26 cellular contexts compared by ENCODE assay signal in genomic region chr1:151565500-151566189, GRCh38. TPM values are rescaled to one million over a fixed set of nuclear protein-coding genes. Genes with fewer than 3 reads are reported as not detected.
DNase-seq lines count a peak whose midpoint lies in the region; ATAC-seq and TF ChIP-seq lines count a peak whose summit lies in the region.
"Had no signal": no experiment of that assay in that cellular context is flagged by ENCODE, and none has a peak within 500 bp of the region (broad histone marks: within the 10 kb centered on the region; RNA-seq: fewer than 3 reads in every experiment).

No MANE protein-coding gene starts in this region.

- H3K36me3 ChIP-seq in adrenal gland (replicated peaks in 1 of 2) (no peaks in the 10 kb centered on the region), iPS-20b (ENCODE audit: insufficient read depth, low read depth, low read length) (peaks cover 43% of the 10 kb centered on the region)

- peaks cover 7 to 25% of the 10 kb centered on the region in 2 donors for H3K4me1 ChIP-seq in adrenal gland (replicated peaks in 1 of 2)
- peaks cover 6% of the 10 kb centered on the region; the same call in 1 of the 2 replicates for H3K4me1 ChIP-seq in iPS-20b (ENCODE audit: insufficient read depth, low read length)
- H3K4me1 ChIP-seq: ascending aorta had no signal

- intact Hi-C loops in adrenal gland (cut with DNase I) = no loop called here

- H3K27me3 Mint-ChIP-seq in type B pancreatic cell = no peaks in the 10 kb centered on the region
- no peaks in the 10 kb centered on the region for H3K27me3 Mint-ChIP-seq in activated naive CD8-positive, alpha-beta T cell treated with anti-CD3 and anti-CD28 coated beads for 36 hours
- H3K27me3 Mint-ChIP-seq: activated B cell treated with CpG ODN at 0.5 μM for 24 hours; central memory CD8-positive, alpha-beta T cell; naive thymus-derived CD8-positive, alpha-beta T cell had no signal

- peaks cover 23% of the 10 kb centered on the region for H3K36me3 Mint-ChIP-seq in type B pancreatic cell
- H3K36me3 Mint-ChIP-seq in activated naive CD8-positive, alpha-beta T cell treated with anti-CD3 and anti-CD28 coated beads for 36 hours = peaks cover 2% of the 10 kb centered on the region
- H3K36me3 Mint-ChIP-seq: activated naive CD4-positive, alpha-beta T cell treated with anti-CD3 and anti-CD28 coated beads, Interleukin-2, amount 50 U/mL, for 72 hours had no signal

- 25 to 34% (median 28%) methylated on average over 5 of the region's 5 CpGs for WGBS in adrenal gland, 4 donors

- no peak for TF ChIP-seq POLR2A in adrenal gland (IDR thresholded peaks at IDR 0.05)

- H3K4me1 Mint-ChIP-seq in type B pancreatic cell (ENCODE audit: unreplicated experiment) = peaks cover 13% of the 10 kb centered on the region
- no peaks in the 10 kb centered on the region for H3K4me1 Mint-ChIP-seq in activated naive CD8-positive, alpha-beta T cell treated with anti-CD3 and anti-CD28 coated beads for 36 hours
- H3K4me1 Mint-ChIP-seq: activated B cell treated with CpG ODN at 0.5 μM for 24 hours; central memory CD8-positive, alpha-beta T cell; naive thymus-derived CD8-positive, alpha-beta T cell had no signal

- H3K4me3 Mint-ChIP-seq in type B pancreatic cell = peak overlapping the region; percentile 14
- no peak overlapping the region for H3K4me3 Mint-ChIP-seq in activated naive CD8-positive, alpha-beta T cell treated with anti-CD3 and anti-CD28 coated beads for 36 hours
- H3K4me3 Mint-ChIP-seq: activated B cell treated with CpG ODN at 0.5 μM for 24 hours; central memory CD8-positive, alpha-beta T cell; naive thymus-derived CD8-positive, alpha-beta T cell had no signal

- DNase-seq in NCI-H146 treated with DMSO at 0.1 percent for 48 hours (lab: John Stamatoyannopoulos, UW; ENCODE audit: unreplicated experiment) = peak; percentile 92
- DNase-seq in adrenal gland = peak in 1 of 7 donors; percentile 7
- DNase-seq in type B pancreatic cell (ENCODE audit: extremely low spot score, unreplicated experiment) = no peak
- DNase-seq in activated naive CD8-positive, alpha-beta T cell treated with anti-CD3 and anti-CD28 coated beads for 36 hours = no peak
- no peak for DNase-seq in activated T-cell treated with anti-CD3 and anti-CD28 coated beads for 4 hours
- DNase-seq: activated B cell treated with CpG ODN at 0.5 μM for 24 hours; EL; naive thymus-derived CD8-positive, alpha-beta T cell; NCI-H187 treated with DMSO at 0.1 percent for 48 hours; NCI-H226; NCI-H774; pancreas; right cardiac atrium; Right ventricle myocardium superior; stimulated activated CD4-positive, alpha-beta T cell treated with anti-CD3 and anti-CD28 coated beads, Interleukin-4, amount 100 ng/mL, for 24 hours; stimulated activated naive CD4-positive, alpha-beta T cell treated with Interleukin-2 at 50 U/mL for 16 hours; T1000 had no signal

- 0 out of 2 replicates have a peak overlapping the region, but pooled peaks have one; percentile 24 for H3K9ac ChIP-seq in iPS-20b (ENCODE audit: low read depth, low read length)
- H3K9ac ChIP-seq: KMS-11 had no signal

- no peak for ATAC-seq in HG02678 (IDR thresholded peaks at IDR 0.05; ENCODE audit: unreplicated experiment)
- ATAC-seq: activated naive CD4-positive, alpha-beta T cell treated with anti-CD3 and anti-CD28 coated beads, Interleukin-2, amount 50 U/mL, for 72 hours; left lobe of liver; naive thymus-derived CD8-positive, alpha-beta T cell; pancreas; right cardiac atrium had no signal

- no peak overlapping the region for H3K4me3 ChIP-seq in adrenal gland
- no peak overlapping the region for H3K4me3 ChIP-seq in iPS-20b (ENCODE audit: low read length)
- H3K4me3 ChIP-seq: ascending aorta, pancreas, thoracic aorta had no signal

- no peaks in the 10 kb centered on the region for H3K9me3 Mint-ChIP-seq in type B pancreatic cell
- H3K9me3 Mint-ChIP-seq in activated naive CD8-positive, alpha-beta T cell treated with anti-CD3 and anti-CD28 coated beads for 36 hours = no peaks in the 10 kb centered on the region
- H3K9me3 Mint-ChIP-seq: activated B cell treated with CpG ODN at 0.5 μM for 24 hours; activated naive CD4-positive, alpha-beta T cell treated with anti-CD3 and anti-CD28 coated beads, Interleukin-2, amount 50 U/mL, for 72 hours; activated T-helper 2 cell treated with anti-CD3 and anti-CD28 coated beads, Interferon-gamma antibody, Interleukin-2, Interleukin-4, amounts not matched to agents 10 μg/mL and 5 μg/mL and 100 μg/mL, durations not matched to agents 14 hours and 24 hours and 36 hours; central memory CD8-positive, alpha-beta T cell; naive thymus-derived CD8-positive, alpha-beta T cell had no signal

- TF ChIP-seq CTCF in adrenal gland (IDR thresholded peaks at IDR 0.05) (no peak), type B pancreatic cell (conservative IDR thresholded peaks at IDR 0.05) (no peak)

- H3K27me3 ChIP-seq in adrenal gland = no peaks in the 10 kb centered on the region
- no peaks in the 10 kb centered on the region for H3K27me3 ChIP-seq in iPS-20b (ENCODE audit: insufficient read depth, low read length)
- H3K27me3 ChIP-seq: ascending aorta, pancreas had no signal

- H3K9me3 ChIP-seq in adrenal gland (replicated peaks in 1 of 3) (no peaks in the 10 kb centered on the region), iPS-20b (ENCODE audit: insufficient read depth, low read depth, low read length) (no peaks in the 10 kb centered on the region)
- H3K9me3 ChIP-seq: ascending aorta, pancreas, thoracic aorta had no signal

- H3K27ac ChIP-seq in adrenal gland = peak overlapping the region in 3 of 5 donors; percentile 8 to 53 (median 8)
- H3K27ac ChIP-seq in iPS-20b (ENCODE audit: low read length) = no peak overlapping the region
- H3K27ac ChIP-seq: ascending aorta, KMS-11, pancreas, thoracic aorta had no signal

- H3K27ac Mint-ChIP-seq in type B pancreatic cell = peak overlapping the region; percentile 76
- no peak overlapping the region for H3K27ac Mint-ChIP-seq in activated naive CD8-positive, alpha-beta T cell treated with anti-CD3 and anti-CD28 coated beads for 36 hours
- H3K27ac Mint-ChIP-seq: activated B cell treated with CpG ODN at 0.5 μM for 24 hours; activated T-helper 2 cell treated with anti-CD3 and anti-CD28 coated beads, Interferon-gamma antibody, Interleukin-2, Interleukin-4, amounts not matched to agents 10 μg/mL and 5 μg/mL and 100 μg/mL, durations not matched to agents 14 hours and 24 hours and 36 hours had no signal

RNA-seq across cellular contexts. Expression of gene TUFT1, which starts 25.5 kb away (rescaled TPM):
- 10 to 100 TPM in 2 of 8 donors, 1 to 10 TPM in 6; 5.5 to 14.1 (median 8.8) TPM for total RNA-seq in adrenal gland
- 10 to 100 TPM in 1 of 3 donors, 1 to 10 TPM in 2; 6.8 to 17.9 (median 9.0) TPM for polyA plus RNA-seq in adrenal gland
- 15.5 and 34.7 TPM in 2 replicates for total RNA-seq in type B pancreatic cell (ENCODE audit: low replicate concordance)
- total RNA-seq in activated naive CD8-positive, alpha-beta T cell treated with anti-CD3 and anti-CD28 coated beads for 36 hours = 1 to 10 TPM; 2.3 to 2.9 TPM

RNA-seq across cellular contexts. Expression of gene SNX27, which starts 46.2 kb away (rescaled TPM):
- 10 to 100 TPM; 20.0 to 46.7 (median 33.3) TPM for total RNA-seq in adrenal gland
- 10 to 100 TPM in 2 of 3 donors, 1 to 10 TPM in 1; 6.0 to 21.8 (median 10.9) TPM for polyA plus RNA-seq in adrenal gland
- 33.1 and 40.7 TPM in 2 replicates for total RNA-seq in type B pancreatic cell (ENCODE audit: low replicate concordance)
- 10 to 100 TPM; 25.2 to 27.7 TPM for total RNA-seq in activated naive CD8-positive, alpha-beta T cell treated with anti-CD3 and anti-CD28 coated beads for 36 hours

RNA-seq across cellular contexts. Expression of gene CGN, which starts 54.5 kb away (rescaled TPM):
- total RNA-seq in adrenal gland (1 to 10 TPM in 2 of 8 donors, under 1 TPM in 6; 0.06 to 1.4 (median 0.77) TPM), type B pancreatic cell (ENCODE audit: low replicate concordance) (29.0 and 52.8 TPM in 2 replicates)
- 1 to 10 TPM in 1 of 3 donors, under 1 TPM in 2; 0.77 to 3.2 (median 0.86) TPM for polyA plus RNA-seq in adrenal gland
- total RNA-seq in activated naive CD8-positive, alpha-beta T cell treated with anti-CD3 and anti-CD28 coated beads for 36 hours = 1 to 10 TPM; 1.3 to 2.0 TPM
- total RNA-seq: ascending aorta had no signal

Comparison
In these comparisons a context has a peak if more than half of its experiments do, and no peak if none do; other contexts are left out.
1. RNA of gene CGN, which starts 54.5 kb away (total RNA-seq): 29.0 to 52.8 TPM in type B pancreatic cell; 1.3 to 2.0 TPM in activated naive CD8-positive, alpha-beta T cell treated with anti-CD3 and anti-CD28 coated beads for 36 hours and 0.06 to 1.4 TPM in adrenal gland; every median in the first group is over 10 times any median in the second.